ENCODE assay signal across 22 cellular contexts in the genomic region with DNA sequence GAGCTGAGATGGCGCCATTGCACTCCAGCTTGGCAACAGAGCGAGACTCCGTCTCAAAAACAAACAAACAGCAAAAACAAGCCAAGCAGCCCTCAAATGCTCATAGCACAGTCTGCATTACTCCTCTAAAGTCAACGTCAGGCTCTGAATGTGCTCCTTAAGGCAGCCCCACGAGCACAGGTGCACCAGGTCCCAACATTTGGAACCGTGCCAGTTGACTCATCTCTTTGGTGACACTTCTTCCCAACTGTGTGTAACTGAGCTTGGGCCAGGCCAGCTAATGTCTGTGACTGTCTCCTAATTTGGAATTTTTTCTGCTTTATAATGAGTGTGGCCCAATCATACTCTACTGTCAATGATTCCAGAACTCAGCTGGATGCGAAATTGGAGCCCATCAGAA.
A peak's percentile ranks its signal among the peaks of the same experiment; 100 is the strongest.
DNase-seq lines count a peak whose midpoint lies in the region; ATAC-seq, FAIRE-seq and TF ChIP-seq lines count a peak whose summit lies in the region.
"Had no signal": no experiment of that assay in that cellular context is flagged by ENCODE, and none has a peak within 500 bp of the region (broad histone marks: within the 10 kb centered on the region; RNA-seq: fewer than 3 reads in every experiment).

No MANE protein-coding gene starts in this region.

- no peaks in the 10 kb centered on the region for H3K9me3 Mint-ChIP-seq in WTC11
- H3K9me3 Mint-ChIP-seq: IgD-negative memory B cell; stimulated activated naive CD8-positive, alpha-beta T cell treated with anti-CD3 and anti-CD28 coated beads, Interleukin-15, amount 100 ng/mL, for 72 hours had no signal

- H3K27ac Mint-ChIP-seq in WTC11: peak overlapping the region; percentile 68
- H3K27ac Mint-ChIP-seq: activated CD8-positive, alpha-beta memory T cell treated with anti-CD3 and anti-CD28 coated beads, Interleukin-2, amount 10 ng/mL, durations not matched to agents 7 days and 5 days; B cell; IgD-negative memory B cell; stimulated activated naive CD8-positive, alpha-beta T cell treated with anti-CD3 and anti-CD28 coated beads, Interleukin-15, amount 100 ng/mL, for 72 hours had no signal

- intact Hi-C loops in gastrocnemius medialis (cut with DNase I; ENCODE audit: low total_unique reads): no loop called here

- peaks cover 23% of the 10 kb centered on the region for H3K36me3 Mint-ChIP-seq in WTC11
- H3K36me3 Mint-ChIP-seq: activated CD8-positive, alpha-beta memory T cell treated with anti-CD3 and anti-CD28 coated beads, Interleukin-2, amount 10 ng/mL, durations not matched to agents 7 days and 5 days had no signal

- H3K27me3 Mint-ChIP-seq in WTC11 (ENCODE audit: low read depth): no peaks in the 10 kb centered on the region
- H3K27me3 Mint-ChIP-seq: activated CD8-positive, alpha-beta memory T cell treated with anti-CD3 and anti-CD28 coated beads, Interleukin-2, amount 10 ng/mL, durations not matched to agents 7 days and 5 days; B cell; IgD-negative memory B cell; stimulated activated naive CD8-positive, alpha-beta T cell treated with anti-CD3 and anti-CD28 coated beads, Interleukin-15, amount 100 ng/mL, for 72 hours had no signal

- TF ChIP-seq CTCF in A549 (IDR thresholded peaks at IDR 0.05): no peak
- no peak for TF ChIP-seq CTCF in WTC11 (IDR thresholded peaks at IDR 0.05)
- TF ChIP-seq CTCF in gastrocnemius medialis (IDR thresholded peaks at IDR 0.05 in 4 of 5, conservative IDR thresholded peaks at IDR 0.05 in 1 of 5): no peak

- CTCF ChIA-PET in A549 (lab: Yijun Ruan, JAX): interaction anchor here (1.1 to 13.7 kb wide), 5 partner anchors 10 to 395 kb away, joined by 3 to 127 read pairs (median 9); no protein-coding TSS in a partner anchor
- CTCF ChIA-PET in WTC11 (lab: Charles Lee): interaction anchor here (0.6 to 1.0 kb wide), 2 partner anchors 9 to 10 kb away, joined by 3 to 4 read pairs; no protein-coding TSS in a partner anchor

- no peak for TF ChIP-seq EP300 in A549 (IDR thresholded peaks at IDR 0.05)

- H3K4me2 ChIP-seq in A549: peak overlapping the region; percentile 78
- H3K4me2 ChIP-seq: smooth muscle cell had no signal

- H3K9me3 ChIP-seq in A549: no peaks in the 10 kb centered on the region
- H3K9me3 ChIP-seq in gastrocnemius medialis: no peaks in the 10 kb centered on the region
- H3K9me3 ChIP-seq: body of pancreas, pancreas, uterus had no signal

- H3K4me3 ChIP-seq in A549 (no peak overlapping the region), gastrocnemius medialis (no peak overlapping the region)
- H3K4me3 ChIP-seq: body of pancreas, pancreas, smooth muscle cell, uterus had no signal

- POLR2A ChIA-PET in A549 (lab: Yijun Ruan, JAX) (interaction anchor here (0.5 kb wide), 1 partner anchor 464 kb away, joined by 5 read pairs; a partner anchor contains a TSS), WTC11 (lab: Charles Lee) (no interaction called here)

- H3K27ac ChIP-seq in A549 (peak overlapping the region; percentile 84 to 85), gastrocnemius medialis (no peak overlapping the region)
- H3K27ac ChIP-seq: body of pancreas, pancreas, uterus, VCaP had no signal

- no peak for DNase-seq in A549 (ENCODE audit: low read depth in 1 of 2, low spot score in 1 of 2)
- DNase-seq in DMS53 (lab: John Stamatoyannopoulos, UW): peak; percentile 95
- DNase-seq in NCI-H2029 treated with DMSO at 0.1 percent for 48 hours (lab: John Stamatoyannopoulos, UW): peak; percentile 36
- no peak for DNase-seq in WTC11 (ENCODE audit: low spot score)
- DNase-seq in effector CD4-positive, alpha-beta T cell: no peak
- no peak for DNase-seq in gastrocnemius medialis
- no peak for DNase-seq in NCI-H2081 treated with DMSO at 0.1 percent for 48 hours (lab: John Stamatoyannopoulos, UW)
- DNase-seq: activated CD8-positive, alpha-beta memory T cell treated with anti-CD3 and anti-CD28 coated beads, Interleukin-2, amount 10 ng/mL, durations not matched to agents 7 days and 5 days; body of pancreas; dorsolateral prefrontal cortex; HCEC 1CT; kidney glomerular epithelial cell; NCI-H1694 treated with DMSO at 0.1 percent for 48 hours; OCI-M1; pancreas; stimulated activated naive CD8-positive, alpha-beta T cell treated with anti-CD3 and anti-CD28 coated beads, Interleukin-15, amount 100 ng/mL, for 72 hours; uterus had no signal

- WGBS in A549 (ENCODE audit: missing lambda C conversion rate): 87% methylated on average over 7 of the region's 7 CpGs

- peaks cover 77% of the 10 kb centered on the region for H3K4me1 Mint-ChIP-seq in WTC11
- H3K4me1 Mint-ChIP-seq: B cell had no signal

- H3K36me3 ChIP-seq in gastrocnemius medialis: no peaks in the 10 kb centered on the region
- H3K36me3 ChIP-seq: pancreas, uterus had no signal

- TF ChIP-seq POLR2A in A549 (IDR thresholded peaks at IDR 0.05; ENCODE audit: low read length) (no peak), gastrocnemius medialis (IDR thresholded peaks at IDR 0.05) (no peak)

- ATAC-seq in A549: no peak
- no peak for ATAC-seq in WTC11
- ATAC-seq in gastrocnemius medialis: no peak
- no peak for ATAC-seq in HG03460 (IDR thresholded peaks at IDR 0.05; ENCODE audit: unreplicated experiment)
- ATAC-seq: activated CD8-positive, alpha-beta memory T cell treated with anti-CD3 and anti-CD28 coated beads, Interleukin-2, amount 10 ng/mL, durations not matched to agents 7 days and 5 days; body of pancreas; pancreas; stimulated activated naive CD8-positive, alpha-beta T cell treated with anti-CD3 and anti-CD28 coated beads, Interleukin-15, amount 100 ng/mL, for 72 hours had no signal

- no peaks in the 10 kb centered on the region for H3K27me3 ChIP-seq in gastrocnemius medialis
- H3K27me3 ChIP-seq: body of pancreas, dorsolateral prefrontal cortex, pancreas, uterus had no signal

- in situ Hi-C loops in gastrocnemius medialis (cut with MboI; ENCODE audit: low sequenced_read_pairs in 4 of 4): loop anchor here in 3 of 4 donors (10.0 to 25.0 kb wide), 3 partner anchors 367 to 397 kb away; no protein-coding TSS in a partner anchor

- peaks cover 36% of the 10 kb centered on the region for H3K4me1 ChIP-seq in A549
- H3K4me1 ChIP-seq in gastrocnemius medialis: peaks cover 30 to 39% of the 10 kb centered on the region in 2 donors
- H3K4me1 ChIP-seq: uterus had no signal

- no peak for TF ChIP-seq RAD21 in A549 (conservative IDR thresholded peaks at IDR 0.05 in 1 of 2, IDR thresholded peaks at IDR 0.05 in 1 of 2)

- H3K4me3 Mint-ChIP-seq in WTC11: no peak overlapping the region
- H3K4me3 Mint-ChIP-seq: activated CD8-positive, alpha-beta memory T cell treated with anti-CD3 and anti-CD28 coated beads, Interleukin-2, amount 10 ng/mL, durations not matched to agents 7 days and 5 days; B cell; IgD-negative memory B cell; stimulated activated naive CD8-positive, alpha-beta T cell treated with anti-CD3 and anti-CD28 coated beads, Interleukin-15, amount 100 ng/mL, for 72 hours had no signal

- no peak for FAIRE-seq in A549 (lab: Jason Lieb, UNC)
- FAIRE-seq: pancreas had no signal

TF ChIP-seq in A549, 52 proteins besides CTCF, POLR2A, EP300 and RAD21 (continues in another document):
- TF ChIP-seq SMC3 (IDR thresholded peaks at IDR 0.05) (no peak), RARB (CRISPR knock-in tag; IDR thresholded peaks at IDR 0.05) (no peak), NR3C1 (IDR thresholded peaks at IDR 0.05) (no peak)

TF ChIP-seq in WTC11, 78 proteins besides CTCF, POLR2A, EP300 and RAD21 (continues in another document):
- TF ChIP-seq ZNF396 (CRISPR knock-in tag; IDR thresholded peaks at IDR 0.05; ENCODE audit: borderline replicate concordance) (no peak), SMAD4 (CRISPR knock-in tag; IDR thresholded peaks at IDR 0.05) (no peak), ZNF138 (CRISPR knock-in tag; conservative IDR thresholded peaks at IDR 0.05) (no peak), TCF7 (CRISPR knock-in tag; IDR thresholded peaks at IDR 0.05; ENCODE audit: low read depth) (no peak), RELA (CRISPR knock-in tag; IDR thresholded peaks at IDR 0.05; ENCODE audit: borderline replicate concordance) (no peak), CBFB (CRISPR knock-in tag; IDR thresholded peaks at IDR 0.05; ENCODE audit: low read depth) (no peak)
- TF ChIP-seq, protein P1, sequence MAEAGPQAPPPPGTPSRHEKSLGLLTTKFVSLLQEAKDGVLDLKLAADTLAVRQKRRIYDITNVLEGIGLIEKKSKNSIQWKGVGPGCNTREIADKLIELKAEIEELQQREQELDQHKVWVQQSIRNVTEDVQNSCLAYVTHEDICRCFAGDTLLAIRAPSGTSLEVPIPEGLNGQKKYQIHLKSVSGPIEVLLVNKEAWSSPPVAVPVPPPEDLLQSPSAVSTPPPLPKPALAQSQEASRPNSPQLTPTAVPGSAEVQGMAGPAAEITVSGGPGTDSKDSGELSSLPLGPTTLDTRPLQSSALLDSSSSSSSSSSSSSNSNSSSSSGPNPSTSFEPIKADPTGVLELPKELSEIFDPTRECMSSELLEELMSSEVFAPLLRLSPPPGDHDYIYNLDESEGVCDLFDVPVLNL (CRISPR knock-in tag; IDR thresholded peaks at IDR 0.05; ENCODE audit: borderline replicate concordance, low read depth): no peak
- TF ChIP-seq, protein P2, sequence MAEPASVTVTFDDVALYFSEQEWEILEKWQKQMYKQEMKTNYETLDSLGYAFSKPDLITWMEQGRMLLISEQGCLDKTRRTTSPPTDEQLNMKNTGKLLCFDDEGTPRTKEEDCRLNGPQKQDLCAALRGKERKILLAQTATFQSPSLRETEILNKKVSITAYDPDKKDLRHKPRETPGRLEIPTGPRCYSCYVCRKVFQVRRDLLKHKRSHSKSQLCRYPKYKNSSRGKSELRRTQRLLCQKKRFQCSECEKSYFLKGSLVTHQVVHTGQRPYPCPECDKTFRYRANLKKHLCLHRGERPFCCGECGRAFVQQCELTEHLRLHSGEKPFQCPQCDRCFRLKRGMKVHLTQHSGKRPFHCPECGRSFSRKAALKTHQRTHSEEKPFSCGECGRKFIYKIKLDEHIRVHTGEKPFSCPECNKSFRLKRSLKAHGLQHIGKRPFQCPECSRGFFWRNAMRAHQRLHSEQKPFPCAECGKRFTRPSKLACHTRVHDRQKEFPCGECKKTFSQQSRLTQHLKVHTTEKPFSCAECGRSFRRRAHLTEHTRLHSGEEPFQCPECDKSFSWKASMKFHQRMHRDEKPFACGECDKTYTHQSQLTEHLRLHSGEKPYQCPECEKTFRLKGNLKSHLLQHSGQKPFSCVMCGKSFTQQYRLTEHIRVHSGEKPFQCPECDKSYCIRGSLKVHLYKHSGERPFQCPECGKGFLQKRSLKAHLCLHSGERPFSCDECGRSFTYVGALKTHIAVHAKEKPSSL (CRISPR knock-in tag; conservative IDR thresholded peaks at IDR 0.05): no peak
- TF ChIP-seq, protein P3, sequence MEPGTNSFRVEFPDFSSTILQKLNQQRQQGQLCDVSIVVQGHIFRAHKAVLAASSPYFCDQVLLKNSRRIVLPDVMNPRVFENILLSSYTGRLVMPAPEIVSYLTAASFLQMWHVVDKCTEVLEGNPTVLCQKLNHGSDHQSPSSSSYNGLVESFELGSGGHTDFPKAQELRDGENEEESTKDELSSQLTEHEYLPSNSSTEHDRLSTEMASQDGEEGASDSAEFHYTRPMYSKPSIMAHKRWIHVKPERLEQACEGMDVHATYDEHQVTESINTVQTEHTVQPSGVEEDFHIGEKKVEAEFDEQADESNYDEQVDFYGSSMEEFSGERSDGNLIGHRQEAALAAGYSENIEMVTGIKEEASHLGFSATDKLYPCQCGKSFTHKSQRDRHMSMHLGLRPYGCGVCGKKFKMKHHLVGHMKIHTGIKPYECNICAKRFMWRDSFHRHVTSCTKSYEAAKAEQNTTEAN (CRISPR knock-in tag; IDR thresholded peaks at IDR 0.05): no peak

Comparison
In these comparisons a context has a peak if more than half of its experiments do, and no peak if none do; other contexts are left out.
1. DNase-seq: peak in DMS53 (single experiment) and NCI-H2029 treated with DMSO at 0.1 percent for 48 hours (single experiment); none in A549 (0 of 2), WTC11 (single experiment), effector CD4-positive, alpha-beta T cell (single experiment), gastrocnemius medialis (0 of 2) and NCI-H2081 treated with DMSO at 0.1 percent for 48 hours (single experiment).
2. H3K27ac ChIP-seq: peak in A549 (2 of 2); none in gastrocnemius medialis (0 of 4).